ENCODE assay signal across 27 cellular contexts in the genomic region with DNA sequence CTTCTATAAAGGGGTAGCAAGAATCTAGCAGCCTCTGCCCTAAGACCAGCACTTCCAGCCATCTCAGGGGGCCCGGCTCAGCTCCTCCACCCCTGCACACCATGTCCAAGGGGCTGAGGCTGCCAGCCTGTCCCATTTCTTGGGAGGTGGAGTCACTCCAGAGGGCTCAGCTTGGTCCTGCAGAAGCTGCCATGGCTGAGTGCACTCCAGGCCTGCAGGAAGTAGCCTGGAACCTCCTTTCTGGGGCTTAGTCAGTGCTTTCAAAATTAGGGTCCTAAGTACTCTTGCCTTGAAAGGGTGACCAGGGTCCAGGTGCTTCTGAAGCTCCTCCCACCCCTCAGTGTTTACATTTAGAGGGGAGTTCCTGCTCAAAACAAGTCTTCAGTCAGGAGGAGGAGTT.
DNase-seq lines count a peak whose midpoint lies in the region; ATAC-seq and TF ChIP-seq lines count a peak whose summit lies in the region.
"Had no signal": no experiment of that assay in that cellular context is flagged by ENCODE, and none has a peak within 500 bp of the region (broad histone marks: within the 10 kb centered on the region; RNA-seq: fewer than 3 reads in every experiment).

No MANE protein-coding gene starts in this region.

- no peaks in the 10 kb centered on the region for H3K27me3 ChIP-seq in BE2C
- H3K27me3 ChIP-seq: vagina had no signal

- ATAC-seq in GM21576 (IDR thresholded peaks at IDR 0.05; ENCODE audit: unreplicated experiment), result no peak
- ATAC-seq: activated T-helper 17 cell treated with anti-CD3 and anti-CD28 coated beads, Interleukin-2, amount 50 U/mL, for 72 hours had no signal

- peaks cover 38% of the 10 kb centered on the region for H3K4me1 ChIP-seq in BE2C
- H3K4me1 ChIP-seq: vagina had no signal

- H3K9me3 ChIP-seq in BE2C, result no peaks in the 10 kb centered on the region
- H3K9me3 ChIP-seq: thoracic aorta, vagina had no signal

- H3K4me3 ChIP-seq in BE2C (ENCODE audit: low read depth, low read length), result no peak overlapping the region
- H3K4me3 ChIP-seq: SK-N-MC, thoracic aorta, vagina had no signal

- no peak for TF ChIP-seq CTCF in BE2C (IDR thresholded peaks at IDR 0.05; ENCODE audit: low read depth, low read length)

- no peaks in the 10 kb centered on the region for H3K36me3 ChIP-seq in BE2C
- H3K36me3 ChIP-seq: thoracic aorta, vagina had no signal

- DNase-seq in DMS53 (lab: John Stamatoyannopoulos, UW) (peak; percentile 19), DMS53 treated with DMSO at 0.1 percent for 48 hours (lab: John Stamatoyannopoulos, UW; ENCODE audit: unreplicated experiment) (no peak), BE2C (peak; percentile 26), NCI-H146 (lab: John Stamatoyannopoulos, UW) (peak; percentile 16), iPS-NIHi7 (ENCODE audit: extremely low spot score) (peak; percentile 39), nucleus accumbens (lab: John Stamatoyannopoulos, UW) (no peak)
- no peak for DNase-seq in activated T-cell treated with anti-CD3 and anti-CD28 coated beads, Interleukin-2, amount 50 U/mL, for 48 hours
- DNase-seq: activated CD4-positive, alpha-beta memory T cell treated with anti-CD3 and anti-CD28 coated beads, Interleukin-2, amount 10 ng/mL, durations not matched to agents 7 days and 5 days; activated CD4-positive, CD25-positive, alpha-beta regulatory T cell treated with anti-CD3 and anti-CD28 coated beads, Interleukin-2, amount 50 U/mL, for 72 hours; activated CD8-positive, alpha-beta memory T cell treated with anti-CD3 and anti-CD28 coated beads, Interleukin-2, amount 50 U/mL, for 48 hours; anterior cingulate cortex; CD4-positive, alpha-beta memory T cell; DMS 273 treated with DMSO at 0.1 percent for 48 hours; effector CD8-positive, alpha-beta T cell; GDM1; H9; immature natural killer cell; left ventricle myocardium superior; naive B cell; NCI-H1092; NCI-H524 treated with DMSO at 0.1 percent for 48 hours; occipital lobe had no signal

Comparison
In these comparisons a context has a peak if more than half of its experiments do, and no peak if none do; other contexts are left out.
1. DNase-seq: peak in DMS53 (single experiment), BE2C (single experiment), NCI-H146 (single experiment) and iPS-NIHi7 (single experiment); none in DMS53 treated with DMSO at 0.1 percent for 48 hours (single experiment), nucleus accumbens (0 of 56) and activated T-cell treated with anti-CD3 and anti-CD28 coated beads, Interleukin-2, amount 50 U/mL, for 48 hours (0 of 2).